11 cellular contexts compared by ENCODE assay signal in the genomic region with DNA sequence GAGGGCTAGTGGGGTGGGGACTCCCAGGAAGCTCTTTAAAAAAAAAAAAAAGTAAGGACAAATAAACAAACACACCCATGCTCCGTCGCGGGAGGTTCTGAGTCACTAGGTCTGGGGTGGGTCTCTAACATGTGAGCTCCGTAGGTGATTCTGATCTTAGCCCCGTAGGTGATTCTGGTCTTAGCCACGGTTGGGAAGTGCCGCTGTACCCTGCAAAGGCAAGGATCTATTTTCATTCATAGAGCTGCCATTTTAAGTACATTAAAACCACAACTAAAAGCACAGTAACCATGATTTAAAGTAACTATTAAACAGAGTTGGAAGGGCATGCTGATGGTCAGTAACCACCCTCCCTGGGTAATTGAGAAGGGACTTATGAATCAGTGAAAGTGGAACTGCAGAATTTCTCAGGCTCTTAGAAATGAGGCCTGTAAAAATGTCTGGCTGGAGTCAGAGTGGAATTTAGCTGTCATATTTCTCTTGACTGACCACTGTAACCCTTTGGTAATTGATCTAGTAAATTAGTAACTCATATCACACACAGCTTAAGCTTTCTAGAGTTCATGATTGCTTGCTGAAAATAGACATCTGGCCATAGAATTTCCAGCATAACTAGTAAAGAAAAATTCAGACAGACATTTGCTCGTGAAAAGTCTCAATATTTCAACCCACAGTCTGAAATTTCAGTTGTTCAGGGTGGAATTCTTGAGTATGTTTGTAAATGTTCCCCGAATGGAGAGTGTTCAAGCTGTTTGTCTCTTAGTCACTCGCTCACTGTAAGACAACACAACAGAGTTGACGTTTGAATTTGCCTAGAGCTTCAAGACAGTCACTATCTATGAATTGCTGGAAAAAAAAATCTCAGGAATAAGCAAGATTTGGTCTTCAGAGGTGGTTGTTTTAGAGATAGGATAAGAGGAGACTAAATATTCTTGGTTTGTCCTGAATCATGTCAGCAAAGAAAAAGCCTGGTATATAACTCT. TPM values are rescaled to one million over a fixed set of nuclear protein-coding genes. Genes with fewer than 3 reads are reported as not detected.
DNase-seq lines count a peak whose midpoint lies in the region; ATAC-seq and TF ChIP-seq lines count a peak whose summit lies in the region.
"Had no signal": no experiment of that assay in that cellular context is flagged by ENCODE, and none has a peak within 500 bp of the region (broad histone marks: within the 10 kb centered on the region; RNA-seq: fewer than 3 reads in every experiment).

No MANE protein-coding gene starts in this region.

- TF ChIP-seq CTCF in GM13976 (IDR thresholded peaks at IDR 0.05; ENCODE audit: borderline replicate concordance, control extremely low read depth, extremely low read depth, insufficient read depth, missing control alignments) (no peak), GM20000 (IDR thresholded peaks at IDR 0.05; ENCODE audit: extremely low read depth, missing control alignments) (no peak)

- peaks cover 8 to 10% of the 10 kb centered on the region in 2 donors for H3K27me3 Mint-ChIP-seq in stimulated activated naive B cell treated with anti-CD40 and anti-IgM and Interleukin-4, amounts not matched to agents 10 μg/mL and 1 μg/mL and 100 μg/mL, for 72 hours
- H3K27me3 Mint-ChIP-seq: activated T-cell treated with anti-CD3 and anti-CD28 coated beads, Interleukin-2, amount 50 U/mL, for 24 hours had no signal

- H3K4me3 Mint-ChIP-seq in stimulated activated naive B cell treated with anti-CD40 and anti-IgM and Interleukin-4, amounts not matched to agents 10 μg/mL and 1 μg/mL and 100 μg/mL, for 72 hours = no peak overlapping the region
- H3K4me3 Mint-ChIP-seq: activated T-cell treated with anti-CD3 and anti-CD28 coated beads, Interleukin-2, amount 50 U/mL, for 24 hours had no signal

- in situ Hi-C loops in GM13976 (cut with MboI; ENCODE audit: low sequenced_read_pairs, unreplicated experiment) = no loop called here

- peaks cover 3 to 4% of the 10 kb centered on the region in 2 donors for H3K36me3 Mint-ChIP-seq in stimulated activated naive B cell treated with anti-CD40 and anti-IgM and Interleukin-4, amounts not matched to agents 10 μg/mL and 1 μg/mL and 100 μg/mL, for 72 hours

- H3K27ac Mint-ChIP-seq in stimulated activated naive B cell treated with anti-CD40 and anti-IgM and Interleukin-4, amounts not matched to agents 10 μg/mL and 1 μg/mL and 100 μg/mL, for 72 hours = no peak overlapping the region
- H3K27ac Mint-ChIP-seq: activated T-cell treated with anti-CD3 and anti-CD28 coated beads, Interleukin-2, amount 50 U/mL, for 24 hours had no signal

- H3K9me3 Mint-ChIP-seq in stimulated activated naive B cell treated with anti-CD40 and anti-IgM and Interleukin-4, amounts not matched to agents 10 μg/mL and 1 μg/mL and 100 μg/mL, for 72 hours = peaks cover 3 to 4% of the 10 kb centered on the region in 2 donors

- ATAC-seq in stimulated activated naive B cell treated with anti-CD40 and anti-IgM and Interleukin-4, amounts not matched to agents 10 μg/mL and 1 μg/mL and 100 μg/mL, for 72 hours (replicated peaks) = peak; percentile 65 to 83
- ATAC-seq in GM18867 (IDR thresholded peaks at IDR 0.05; ENCODE audit: unreplicated experiment) = no peak
- ATAC-seq in GM21717 (IDR thresholded peaks at IDR 0.05; ENCODE audit: unreplicated experiment) = no peak
- ATAC-seq: SK-N-SH treated with all-trans-retinoic acid at 6 μM for 48 hours had no signal

- H3K27me3 ChIP-seq in H7 (ENCODE audit: control insufficient read depth, insufficient read depth, low read length) = peaks cover 45% of the 10 kb centered on the region

- DNase-seq in H7 (peak; percentile 45), SW480 (ENCODE audit: low spot score) (peak; percentile 89), islet precursor cell (peak; percentile 85), GM13976 (ENCODE audit: low spot score) (no peak), GM20000 (ENCODE audit: low spot score) (no peak)
- DNase-seq in stimulated activated naive B cell treated with anti-CD40 and anti-IgM and Interleukin-4, amounts not matched to agents 10 μg/mL and 1 μg/mL and 100 μg/mL, for 72 hours = no peak
- DNase-seq: activated T-cell treated with anti-CD3 and anti-CD28 coated beads, Interleukin-2, amount 50 U/mL, for 24 hours; NCI-H1417 treated with DMSO at 0.1 percent for 48 hours had no signal

- no peaks in the 10 kb centered on the region for H3K36me3 ChIP-seq in H7 (replicated peaks; ENCODE audit: control insufficient read depth, insufficient read depth, low read length)

- H3K4me1 Mint-ChIP-seq in stimulated activated naive B cell treated with anti-CD40 and anti-IgM and Interleukin-4, amounts not matched to agents 10 μg/mL and 1 μg/mL and 100 μg/mL, for 72 hours = peaks cover 0 to 2% of the 10 kb centered on the region in 2 donors

- no peak overlapping the region for H3K4me3 ChIP-seq in H7 (ENCODE audit: insufficient read depth, low read depth, low read length)

RNA-seq across cellular contexts. Expression of gene TCF7L2, which starts 34.2 kb away (rescaled TPM):
- total RNA-seq in H7 (2014; rRNA removed; shearing (Covaris generic)) = 10.1 and 12.0 TPM in 2 replicates

Comparison
In these comparisons a context has a peak if more than half of its experiments do, and no peak if none do; other contexts are left out.
1. DNase-seq: peak in H7 (single experiment), SW480 (single experiment) and islet precursor cell (single experiment); none in stimulated activated naive B cell treated with anti-CD40 and anti-IgM and Interleukin-4, amounts not matched to agents 10 μg/mL and 1 μg/mL and 100 μg/mL, for 72 hours (single experiment), GM13976 (single experiment) and GM20000 (single experiment).
2. ATAC-seq: peak in stimulated activated naive B cell treated with anti-CD40 and anti-IgM and Interleukin-4, amounts not matched to agents 10 μg/mL and 1 μg/mL and 100 μg/mL, for 72 hours (2 of 2); none in GM18867 (single experiment) and GM21717 (single experiment).